In genomic region chr12:124443929-124444712, GRCh38 we compare ENCODE assay signal across 14 cellular contexts.
DNase-seq lines count a peak whose midpoint lies in the region; ATAC-seq, FAIRE-seq and TF ChIP-seq lines count a peak whose summit lies in the region.
"Had no signal": no experiment of that assay in that cellular context is flagged by ENCODE, and none has a peak within 500 bp of the region (broad histone marks: within the 10 kb centered on the region; RNA-seq: fewer than 3 reads in every experiment).

No MANE protein-coding gene starts in this region.

- no peak for ATAC-seq in CD4-positive, CD25-positive, alpha-beta regulatory T cell (ENCODE audit: low read depth in 2 of 2)
- ATAC-seq in activated T-helper 17 cell treated with anti-CD3 and anti-CD28 coated beads, Interleukin-2, amount 50 U/mL, for 72 hours (replicated peaks), result no peak
- ATAC-seq in HG02798 (IDR thresholded peaks at IDR 0.05; ENCODE audit: poor library complexity, unreplicated experiment) (no peak), GM19328 (IDR thresholded peaks at IDR 0.05; ENCODE audit: unreplicated experiment) (no peak)
- ATAC-seq: GM12878 had no signal

- H4K91ac ChIP-seq in mesenchymal stem cell (ENCODE audit: low read length), result peak overlapping the region; percentile 72

- FAIRE-seq in small intestine (lab: Jason Lieb, UNC), result no peak
- FAIRE-seq: GM12878, pancreas had no signal

- no peaks in the 10 kb centered on the region for H3K27me3 ChIP-seq in A673 (replicated peaks; ENCODE audit: insufficient read depth, low read depth, low read length, poor library complexity)
- H3K27me3 ChIP-seq in CD4-positive, CD25-positive, alpha-beta regulatory T cell (ENCODE audit: control insufficient read depth, insufficient read depth, low read length), result no peaks in the 10 kb centered on the region
- H3K27me3 ChIP-seq in mesenchymal stem cell (ENCODE audit: control insufficient read depth in 1 of 2, insufficient read depth in 1 of 2, low read length in 2 of 2), result no peaks in the 10 kb centered on the region
- H3K27me3 ChIP-seq in small intestine (ENCODE audit: control insufficient read depth in 2 of 2, insufficient read depth in 2 of 2, low read length in 2 of 2), result no peaks in the 10 kb centered on the region
- H3K27me3 ChIP-seq: pancreas had no signal

- H3K4me1 Mint-ChIP-seq in CD4-positive, CD25-positive, alpha-beta regulatory T cell, result peaks cover 0 to 24% (median 14%) of the 10 kb centered on the region in 4 donors
- peaks cover 13% of the 10 kb centered on the region for H3K4me1 Mint-ChIP-seq in activated T-helper 17 cell treated with anti-CD3 and anti-CD28 coated beads, Interleukin-2, amount 50 U/mL, for 72 hours

- TF ChIP-seq CTCF in A673 (conservative IDR thresholded peaks at IDR 0.05; ENCODE audit: low read depth, low read length), result no peak

- BruUV-seq in A673 (replicated peaks; lab: Mats Ljungman, UMichigan), result no TSS peak

- H3K36me3 Mint-ChIP-seq in CD4-positive, CD25-positive, alpha-beta regulatory T cell, result peaks cover 35% of the 10 kb centered on the region
- peaks cover 60% of the 10 kb centered on the region for H3K36me3 Mint-ChIP-seq in activated T-helper 17 cell treated with anti-CD3 and anti-CD28 coated beads, Interleukin-2, amount 50 U/mL, for 72 hours (ENCODE audit: low read depth)

- CTCF ChIA-PET in A673 (lab: Charles Lee), result no interaction called here

- no peak overlapping the region for H3K4me2 ChIP-seq in mesenchymal stem cell (ENCODE audit: low read length, poor library complexity, severe bottlenecking)

- POLR2A ChIA-PET in A673 (lab: Charles Lee; ENCODE audit: low non-redundant PET), result interaction anchor here (0.7 kb wide), 1 partner anchor 109 kb away, joined by 3 read pairs; no protein-coding TSS in a partner anchor

- no peak for DNase-seq in A673 (ENCODE audit: low spot score)
- no peak for DNase-seq in CD4-positive, CD25-positive, alpha-beta regulatory T cell
- DNase-seq in mesenchymal stem cell, result peak; percentile 65
- no peak for DNase-seq in NCI-H1417 (lab: John Stamatoyannopoulos, UW)
- DNase-seq in small intestine, result no peak
- DNase-seq: activated gamma-delta T cell treated with Interleukin-2 at 50 U/mL for 16 hours; NK-92 treated with Interleukin-12 subunit alpha and Interleukin-12 subunit beta, amount 100 ng/mL, for 24 hours; SIG-M5; stimulated activated CD4-positive, alpha-beta T cell treated with anti-CD3 and anti-CD28 coated beads, Interleukin-12 subunit alpha, Interleukin-12 subunit beta, amount 100 ng/mL, for 4 hours had no signal

- 64% methylated on average over 9 of the region's 9 CpGs for WGBS in mesenchymal stem cell
- WGBS in small intestine, 3 donors, result 78 to 83% (median 79%) methylated on average over 9 of the region's 9 CpGs

- H3K36me3 ChIP-seq in A673 (ENCODE audit: insufficient read depth, low read length, poor library complexity, severe bottlenecking), result peaks cover 25% of the 10 kb centered on the region
- H3K36me3 ChIP-seq in CD4-positive, CD25-positive, alpha-beta regulatory T cell (ENCODE audit: control insufficient read depth, insufficient read depth, low read length), result peaks cover 47% of the 10 kb centered on the region
- H3K36me3 ChIP-seq in mesenchymal stem cell (ENCODE audit: control insufficient read depth in 1 of 2, insufficient read depth in 2 of 2, low read depth in 1 of 2, low read length in 2 of 2), result peaks cover 70 to 77% of the 10 kb centered on the region in 2 experiments
- H3K36me3 ChIP-seq in small intestine (ENCODE audit: control insufficient read depth in 2 of 2, insufficient read depth in 2 of 2, low read length in 2 of 2), result peaks cover 4 to 8% of the 10 kb centered on the region in 2 donors

- no peak overlapping the region for H2BK5ac ChIP-seq in mesenchymal stem cell (ENCODE audit: low read depth, low read length, poor library complexity, severe bottlenecking)

- H3K9me3 ChIP-seq in A673 (ENCODE audit: low read depth, low read length, poor library complexity, severe bottlenecking) (no peaks in the 10 kb centered on the region), mesenchymal stem cell (ENCODE audit: control insufficient read depth, low read length) (no peaks in the 10 kb centered on the region), small intestine (ENCODE audit: control insufficient read depth, low read depth) (no peaks in the 10 kb centered on the region)
- H3K9me3 ChIP-seq in CD4-positive, CD25-positive, alpha-beta regulatory T cell (ENCODE audit: control insufficient read depth in 2 of 2, low read length in 2 of 2), result no peaks in the 10 kb centered on the region
- H3K9me3 ChIP-seq: pancreas had no signal

- H2AK5ac ChIP-seq in mesenchymal stem cell (ENCODE audit: low read length, severe bottlenecking), result peak overlapping the region; percentile 58

- H2BK120ac ChIP-seq in mesenchymal stem cell (ENCODE audit: low read depth, low read length), result no peak overlapping the region

- peak overlapping the region in 1 of 4 donors; percentile 43 for H3K4me3 Mint-ChIP-seq in CD4-positive, CD25-positive, alpha-beta regulatory T cell
- H3K4me3 Mint-ChIP-seq in activated T-helper 17 cell treated with anti-CD3 and anti-CD28 coated beads, Interleukin-2, amount 50 U/mL, for 72 hours, result no peak overlapping the region

- peak overlapping the region; percentile 53 for H4K8ac ChIP-seq in mesenchymal stem cell (ENCODE audit: low read length)

- H3K27me3 Mint-ChIP-seq in CD4-positive, CD25-positive, alpha-beta regulatory T cell, result no peaks in the 10 kb centered on the region
- H3K27me3 Mint-ChIP-seq in activated T-helper 17 cell treated with anti-CD3 and anti-CD28 coated beads, Interleukin-2, amount 50 U/mL, for 72 hours, result no peaks in the 10 kb centered on the region

- peak overlapping the region in 1 of 2 experiments; percentile 70 for H2BK12ac ChIP-seq in mesenchymal stem cell (ENCODE audit: low read length in 2 of 2)

- intact Hi-C loops in A673 (cut with micrococcal nuclease; ENCODE audit: unreplicated experiment), result no loop called here

- peak overlapping the region in 1 of 2 experiments; percentile 24 for H3K4ac ChIP-seq in mesenchymal stem cell (ENCODE audit: low read depth in 1 of 2, low read length in 2 of 2)

- peaks cover 41% of the 10 kb centered on the region for H3K79me1 ChIP-seq in mesenchymal stem cell (replicated peaks; ENCODE audit: low read length, poor library complexity, severe bottlenecking)

- H3K18ac ChIP-seq in mesenchymal stem cell (ENCODE audit: low read depth in 1 of 2, low read length in 2 of 2), result peak overlapping the region; percentile 48 to 79

- peaks cover 39% of the 10 kb centered on the region for H3K4me1 ChIP-seq in A673 (ENCODE audit: insufficient read depth, low read length, poor library complexity, severe bottlenecking)
- H3K4me1 ChIP-seq in CD4-positive, CD25-positive, alpha-beta regulatory T cell (ENCODE audit: control insufficient read depth, insufficient read depth, low read length, poor library complexity, severe bottlenecking), result no peaks in the 10 kb centered on the region
- H3K4me1 ChIP-seq in mesenchymal stem cell (ENCODE audit: control insufficient read depth, insufficient read depth, low read depth, low read length), result peaks cover 45% of the 10 kb centered on the region
- no peaks in the 10 kb centered on the region for H3K4me1 ChIP-seq in small intestine (ENCODE audit: control insufficient read depth in 2 of 2, insufficient read depth in 1 of 2, low read depth in 1 of 2, low read length in 1 of 2)
- H3K4me1 ChIP-seq: pancreas had no signal

- peak overlapping the region; percentile 67 to 85 (median 76) for H3K27ac Mint-ChIP-seq in CD4-positive, CD25-positive, alpha-beta regulatory T cell
- H3K27ac Mint-ChIP-seq in activated T-helper 17 cell treated with anti-CD3 and anti-CD28 coated beads, Interleukin-2, amount 50 U/mL, for 72 hours, result peak overlapping the region; percentile 58

- H3K23ac ChIP-seq in mesenchymal stem cell (ENCODE audit: low read length in 2 of 2), result no peak overlapping the region

- H3K14ac ChIP-seq in mesenchymal stem cell (ENCODE audit: low read length in 2 of 2), result peak overlapping the region in 1 of 2 experiments; percentile 21

- H3K4me3 ChIP-seq in A673 (ENCODE audit: low read depth, low read length, poor library complexity, severe bottlenecking) (no peak overlapping the region), mesenchymal stem cell (ENCODE audit: insufficient read depth in 1 of 2, low read depth in 1 of 2, low read length in 2 of 2) (no peak overlapping the region), small intestine (ENCODE audit: low read depth in 1 of 2, low read length in 2 of 2) (no peak overlapping the region)
- no peak overlapping the region for H3K4me3 ChIP-seq in CD4-positive, CD25-positive, alpha-beta regulatory T cell (ENCODE audit: low read depth, low read length)
- H3K4me3 ChIP-seq: GM12878, pancreas had no signal

- H3K9ac ChIP-seq in mesenchymal stem cell (ENCODE audit: low read length), result no peak overlapping the region

- H2AFZ ChIP-seq in mesenchymal stem cell (ENCODE audit: low read depth, low read length), result no peak overlapping the region

- H3K9me3 Mint-ChIP-seq in CD4-positive, CD25-positive, alpha-beta regulatory T cell, result no peaks in the 10 kb centered on the region
- H3K9me3 Mint-ChIP-seq in activated T-helper 17 cell treated with anti-CD3 and anti-CD28 coated beads, Interleukin-2, amount 50 U/mL, for 72 hours, result no peaks in the 10 kb centered on the region

- peak overlapping the region; percentile 29 for H2BK15ac ChIP-seq in mesenchymal stem cell (ENCODE audit: low read depth, poor library complexity, severe bottlenecking)

- H3K27ac ChIP-seq in A673 (ENCODE audit: low read depth, low read length, poor library complexity, severe bottlenecking), result peak overlapping the region; percentile 53
- H3K27ac ChIP-seq in CD4-positive, CD25-positive, alpha-beta regulatory T cell (ENCODE audit: insufficient read depth, low read length, poor library complexity, severe bottlenecking), result no peak overlapping the region
- H3K27ac ChIP-seq in mesenchymal stem cell (ENCODE audit: low read length, poor library complexity, severe bottlenecking), result peak overlapping the region; percentile 6
- H3K27ac ChIP-seq in small intestine (ENCODE audit: low read depth in 1 of 2, low read length in 1 of 2), result no peak overlapping the region

Comparison
In these comparisons a context has a peak if more than half of its experiments do, and no peak if none do; other contexts are left out.
1. H3K27ac ChIP-seq: peak in A673 (single experiment) and mesenchymal stem cell (single experiment); none in CD4-positive, CD25-positive, alpha-beta regulatory T cell (single experiment) and small intestine (0 of 2).